14 cellular contexts compared by ENCODE assay signal in genomic region chr6:12472601-12473038, GRCh38.
A peak's percentile ranks its signal among the peaks of the same experiment; 100 is the strongest.
DNase-seq lines count a peak whose midpoint lies in the region; ATAC-seq, FAIRE-seq and TF ChIP-seq lines count a peak whose summit lies in the region.
"Had no signal": no experiment of that assay in that cellular context is flagged by ENCODE, and none has a peak within 500 bp of the region (broad histone marks: within the 10 kb centered on the region; RNA-seq: fewer than 3 reads in every experiment).

No MANE protein-coding gene starts in this region.

- TF ChIP-seq CTCF in MCF 10A (IDR thresholded peaks at IDR 0.05; ENCODE audit: unreplicated experiment) (no peak), hepatocyte (IDR thresholded peaks at IDR 0.05; ENCODE audit: poor library complexity) (no peak), upper lobe of right lung (IDR thresholded peaks at IDR 0.05) (no peak), D721Med (IDR thresholded peaks at IDR 0.05; ENCODE audit: insufficient read depth, missing control alignments) (no peak)

- peaks cover 41% of the 10 kb centered on the region for H3K4me1 Mint-ChIP-seq in MCF 10A (ENCODE audit: insufficient read depth, unreplicated experiment)
- H3K4me1 Mint-ChIP-seq: immature natural killer cell had no signal

- H3K4me3 ChIP-seq in hepatocyte, result no peak overlapping the region
- H3K4me3 ChIP-seq in upper lobe of right lung, result no peak overlapping the region
- H3K4me3 ChIP-seq: ovary had no signal

- H3K9me3 ChIP-seq in hepatocyte (ENCODE audit: low read depth), result no peaks in the 10 kb centered on the region
- no peaks in the 10 kb centered on the region for H3K9me3 ChIP-seq in upper lobe of right lung
- H3K9me3 ChIP-seq: ovary had no signal

- intact Hi-C loops in MCF 10A (cut with micrococcal nuclease), result loop anchor here (1.0 kb wide), 1 partner anchor 158 kb away; no protein-coding TSS in a partner anchor
- intact Hi-C loops in upper lobe of right lung (cut with DNase I), result no loop called here

- POLR2A ChIA-PET in MCF 10A (lab: Yijun Ruan, JAX), result interaction anchor here (0.5 to 3.2 kb wide), 23 partner anchors 10 to 794 kb away, joined by 3 to 28 read pairs (median 3); partner anchors contain the start of gene EDN1

- no peaks in the 10 kb centered on the region for H4K20me1 ChIP-seq in hepatocyte (ENCODE audit: insufficient read depth, poor library complexity, severe bottlenecking)

- peak overlapping the region; percentile 49 for H3K27ac Mint-ChIP-seq in MCF 10A (ENCODE audit: low read depth, unreplicated experiment)
- H3K27ac Mint-ChIP-seq: dendritic cell treated with granulocyte-macrophage colony-stimulating factor and Interleukin-4, amounts not matched to agents 40 ng/mL and 50 ng/mL, for 4 days; immature natural killer cell had no signal

- 77% methylated on average over 4 of the region's 4 CpGs for whole genome bisulfite sequencing in hepatocyte (ENCODE audit: low lambda C conversion rate, missing lambda C conversion rate)

- H3K27me3 ChIP-seq in hepatocyte, result no peaks in the 10 kb centered on the region
- H3K27me3 ChIP-seq in upper lobe of right lung, result no peaks in the 10 kb centered on the region
- H3K27me3 ChIP-seq: ovary had no signal

- peaks cover 6% of the 10 kb centered on the region for H3K36me3 Mint-ChIP-seq in MCF 10A (ENCODE audit: insufficient read depth, unreplicated experiment)
- H3K36me3 Mint-ChIP-seq: immature natural killer cell had no signal

- H3K4me2 ChIP-seq in hepatocyte, result no peak overlapping the region

- H3K4me3 Mint-ChIP-seq in MCF 10A (ENCODE audit: unreplicated experiment), result no peak overlapping the region
- H3K4me3 Mint-ChIP-seq: dendritic cell treated with granulocyte-macrophage colony-stimulating factor and Interleukin-4, amounts not matched to agents 40 ng/mL and 50 ng/mL, for 4 days; immature natural killer cell had no signal

- ATAC-seq in upper lobe of right lung, result peak; percentile 87
- ATAC-seq in HG03571 (IDR thresholded peaks at IDR 0.05; ENCODE audit: unreplicated experiment), result no peak

- no peaks in the 10 kb centered on the region for H3K9me2 ChIP-seq in hepatocyte (replicated peaks; ENCODE audit: insufficient read depth)

- H3K9me3 Mint-ChIP-seq in MCF 10A (ENCODE audit: unreplicated experiment), result peaks cover 7% of the 10 kb centered on the region
- H3K9me3 Mint-ChIP-seq: dendritic cell treated with granulocyte-macrophage colony-stimulating factor and Interleukin-4, amounts not matched to agents 40 ng/mL and 50 ng/mL, for 4 days had no signal

- DNase-seq in DMS53 (lab: John Stamatoyannopoulos, UW) (peak; percentile 56), DMS53 treated with DMSO at 0.1 percent for 48 hours (lab: John Stamatoyannopoulos, UW; ENCODE audit: unreplicated experiment) (no peak), MCF 10A (ENCODE audit: unreplicated experiment) (peak; percentile 96), hepatocyte (ENCODE audit: low spot score) (peak; percentile 54), upper lobe of right lung (no peak), D721Med (ENCODE audit: insufficient read length, low spot score) (no peak)
- no peak for DNase-seq in stimulated activated naive CD4-positive, alpha-beta T cell treated with Interleukin-2 at 50 U/mL for 16 hours (lab: John Stamatoyannopoulos, UW)
- DNase-seq: immature natural killer cell, KBM-7, NCI-H526 had no signal

- no peaks in the 10 kb centered on the region for H3K79me2 ChIP-seq in hepatocyte

- H3K27ac ChIP-seq in hepatocyte (peak overlapping the region; percentile 35), upper lobe of right lung (no peak overlapping the region)
- H3K27ac ChIP-seq: 22Rv1, ovary had no signal

- H3K4me1 ChIP-seq in hepatocyte (ENCODE audit: insufficient read depth) (peaks cover 5% of the 10 kb centered on the region), upper lobe of right lung (no peaks in the 10 kb centered on the region)

- H3K36me3 ChIP-seq in hepatocyte (replicated peaks; ENCODE audit: insufficient read depth, low read depth) (no peaks in the 10 kb centered on the region), upper lobe of right lung (no peaks in the 10 kb centered on the region)
- H3K36me3 ChIP-seq: ovary had no signal

- H2AFZ ChIP-seq in hepatocyte, result no peak overlapping the region

- H3K27me3 Mint-ChIP-seq in MCF 10A (ENCODE audit: insufficient read depth, unreplicated experiment), result no peaks in the 10 kb centered on the region

- BruUV-seq in MCF 10A (replicated peaks; lab: Mats Ljungman, UMichigan), result no TSS peak

- CTCF ChIA-PET in MCF 10A (lab: Yijun Ruan, JAX), result interaction anchor here (0.5 to 0.7 kb wide), 2 partner anchors 10 to 133 kb away, joined by 3 to 5 read pairs; no protein-coding TSS in a partner anchor

- no peak for FAIRE-seq in D721Med (lab: Jason Lieb, UNC)

Comparison
In these comparisons a context has a peak if more than half of its experiments do, and no peak if none do; other contexts are left out.
1. DNase-seq: peak in DMS53 (single experiment), MCF 10A (single experiment) and hepatocyte (single experiment); none in DMS53 treated with DMSO at 0.1 percent for 48 hours (single experiment), upper lobe of right lung (single experiment), D721Med (single experiment) and stimulated activated naive CD4-positive, alpha-beta T cell treated with Interleukin-2 at 50 U/mL for 16 hours (single experiment).